ENCODE assay signal across 8 cellular contexts in the genomic region with DNA sequence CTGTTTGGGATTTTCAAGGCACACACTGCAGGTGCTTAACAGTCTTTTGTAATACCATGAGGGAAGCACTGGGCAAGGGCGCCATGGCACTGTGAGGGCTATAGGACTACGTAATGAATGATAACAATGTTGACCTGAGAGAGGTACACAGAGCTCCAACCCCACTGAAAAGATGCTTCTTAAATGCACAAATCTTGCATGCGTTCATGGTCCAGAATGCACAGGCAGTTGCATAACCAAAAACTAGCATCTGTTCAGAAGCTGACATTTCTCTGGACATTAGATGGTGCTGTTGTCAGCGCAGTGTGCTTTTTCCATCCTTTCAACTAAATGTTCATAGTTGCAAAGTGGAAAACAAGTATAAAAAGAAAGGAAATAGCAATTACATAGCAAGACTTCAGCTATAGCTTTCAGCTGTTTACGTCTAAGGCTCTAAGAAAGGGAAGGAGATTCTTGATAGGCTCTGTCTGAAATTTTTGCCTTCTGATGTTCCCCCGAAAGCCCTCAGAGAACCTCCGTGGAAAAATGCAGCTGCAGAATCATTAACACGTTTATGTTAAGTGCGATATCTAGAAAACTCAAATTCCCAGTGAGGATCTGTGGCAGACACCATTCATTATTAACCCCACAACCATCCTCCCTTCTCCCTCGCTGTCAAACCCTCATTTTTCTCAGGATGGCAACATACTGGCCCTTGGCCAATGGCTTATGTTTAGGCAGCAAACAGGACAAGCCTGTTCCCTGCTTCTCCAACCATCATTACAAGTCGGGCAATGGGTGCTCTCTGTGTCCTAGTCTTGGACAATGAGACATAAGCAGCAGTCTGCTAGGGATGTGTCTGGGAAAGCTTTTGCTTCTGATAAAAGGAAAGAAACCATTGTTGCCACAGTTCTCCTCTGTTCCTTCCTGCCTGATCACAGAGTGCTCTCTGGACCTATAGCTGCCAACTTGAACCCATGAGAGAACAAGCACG. TPM values are rescaled to one million over a fixed set of nuclear protein-coding genes. Genes with fewer than 3 reads are reported as not detected.
A peak's percentile ranks its signal among the peaks of the same experiment; 100 is the strongest.
DNase-seq lines count a peak whose midpoint lies in the region; ATAC-seq, FAIRE-seq and TF ChIP-seq lines count a peak whose summit lies in the region.

No MANE protein-coding gene starts in this region.

- H3K27ac ChIP-seq in pancreas: peak overlapping the region in 2 of 4 donors; percentile 27 to 33

- H3K36me3 ChIP-seq in Loucy (ENCODE audit: insufficient read depth, low read length) (no peaks in the 10 kb centered on the region), pancreas (no peaks in the 10 kb centered on the region)

- peak overlapping the region; percentile 65 for H2AFZ ChIP-seq in Loucy (ENCODE audit: low read length)

- H3K4me2 ChIP-seq in Loucy (ENCODE audit: low read depth, low read length, poor library complexity, severe bottlenecking): no peak overlapping the region

- no peak for FAIRE-seq in pancreas (lab: Jason Lieb, UNC)

- H3F3A ChIP-seq in Loucy (ENCODE audit: low read depth): no peaks in the 10 kb centered on the region

- no peak overlapping the region for H3K9ac ChIP-seq in Loucy (ENCODE audit: low read depth, low read length, poor library complexity, severe bottlenecking)

- 27% methylated on average over 12 of the region's 12 CpGs for WGBS in pancreas, 2 donors

- H3K4me3 ChIP-seq in Loucy (ENCODE audit: low read length, poor library complexity, severe bottlenecking) (no peak overlapping the region), fibroblast of pulmonary artery (replicated peaks; ENCODE audit: low read depth, low read length) (no peak overlapping the region), pancreas (no peak overlapping the region)

- no peaks in the 10 kb centered on the region for H3K9me2 ChIP-seq in Loucy (replicated peaks; ENCODE audit: low read depth, low read length)

- H3K4me1 ChIP-seq in Loucy (ENCODE audit: insufficient read depth, low read length, poor library complexity, severe bottlenecking) (peaks cover 4% of the 10 kb centered on the region), pancreas (no peaks in the 10 kb centered on the region)

- H4K20me1 ChIP-seq in Loucy (ENCODE audit: insufficient read depth, low read length, poor library complexity, severe bottlenecking): no peaks in the 10 kb centered on the region

- no peaks in the 10 kb centered on the region for H3K79me2 ChIP-seq in Loucy (ENCODE audit: insufficient read depth, low read length)

- no peaks in the 10 kb centered on the region for H3K9me3 ChIP-seq in Loucy (ENCODE audit: insufficient read depth, low read depth, low read length)
- H3K9me3 ChIP-seq in pancreas: no peaks in the 10 kb centered on the region

- TF ChIP-seq CTCF in Loucy (conservative IDR thresholded peaks at IDR 0.05; ENCODE audit: low read length) (peak; percentile 81), fibroblast of pulmonary artery (IDR thresholded peaks at IDR 0.05; ENCODE audit: low read length, missing control alignments) (peak; percentile 90), pancreas (IDR thresholded peaks at IDR 0.05) (peak in 3 of 4 donors; percentile 13 to 33 (median 27))

- DNase-seq in NCI-H510A treated with DMSO at 0.1 percent for 48 hours (lab: John Stamatoyannopoulos, UW): peak; percentile 28
- DNase-seq in NCI-H510A (lab: John Stamatoyannopoulos, UW): no peak
- DNase-seq in UCSD-AML1 (lab: John Stamatoyannopoulos, UW; ENCODE audit: unreplicated experiment): peak; percentile 34
- peak; percentile 91 for DNase-seq in fibroblast of pulmonary artery (ENCODE audit: low read depth)
- DNase-seq in pancreas: no peak
- DNase-seq in iPS-NIHi11 (ENCODE audit: low spot score): no peak

- H3K27me3 ChIP-seq in Loucy (ENCODE audit: insufficient read depth, low read length, poor library complexity, severe bottlenecking) (no peaks in the 10 kb centered on the region), pancreas (no peaks in the 10 kb centered on the region)

- intact Hi-C loops in pancreas (cut with DNase I): no loop called here

- peak; percentile 59 to 92 (median 90) for ATAC-seq in pancreas
- ATAC-seq in GM21423 (IDR thresholded peaks at IDR 0.05; ENCODE audit: unreplicated experiment): no peak

RNA-seq across cellular contexts. Expression of a gene that starts 8.2 kb away (rescaled TPM):
- total RNA-seq in pancreas: 10 to 100 TPM; 11.0 to 14.8 (median 13.8) TPM
- polyA plus RNA-seq in pancreas: 10 to 100 TPM; 29.3 to 52.2 TPM

Comparison
In these comparisons a context has a peak if more than half of its experiments do, and no peak if none do; other contexts are left out.
1. DNase-seq: peak in NCI-H510A treated with DMSO at 0.1 percent for 48 hours (single experiment), UCSD-AML1 (single experiment) and fibroblast of pulmonary artery (single experiment); none in NCI-H510A (single experiment), pancreas (0 of 6) and iPS-NIHi11 (single experiment).
2. CTCF ChIP-seq: peak in every context shown above with its lines; median percentile 90 in fibroblast of pulmonary artery; 81 in Loucy; 27 in pancreas.